Comparison of ENCODE assay signal across 8 cellular contexts in the genomic region with DNA sequence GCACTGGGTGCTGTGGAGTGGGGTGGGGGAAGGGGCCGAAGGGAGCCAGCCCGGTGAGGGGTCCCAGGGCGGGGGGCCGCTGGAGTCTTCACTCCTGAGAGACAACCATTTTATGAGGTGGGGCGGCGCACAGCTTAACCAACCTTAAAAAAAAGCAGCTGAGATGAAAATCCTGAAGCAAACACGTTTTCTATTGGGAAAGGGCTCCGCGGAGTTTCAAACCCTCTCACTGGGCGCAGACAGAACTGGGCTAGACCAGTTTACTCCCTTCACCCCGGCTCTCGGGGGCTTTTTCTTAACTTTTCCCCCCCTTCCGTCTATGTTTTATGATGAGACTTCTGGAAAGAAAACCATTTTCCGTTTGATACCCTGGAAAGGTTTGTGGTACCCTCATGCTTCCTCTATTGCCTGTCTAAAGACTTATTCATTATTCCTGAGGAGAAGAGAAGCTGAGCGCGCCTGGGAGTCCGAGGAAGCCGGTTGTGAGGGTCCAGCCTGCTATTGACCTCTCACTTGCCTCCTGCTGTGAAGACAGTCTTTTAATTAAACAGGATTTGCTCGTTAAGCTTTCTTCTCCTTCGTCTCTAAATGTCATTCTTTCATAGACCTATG. TPM values are rescaled to one million over a fixed set of nuclear protein-coding genes. Genes with fewer than 3 reads are reported as not detected.
DNase-seq lines count a peak whose midpoint lies in the region; ATAC-seq and TF ChIP-seq lines count a peak whose summit lies in the region.

No MANE protein-coding gene starts in this region.

- POLR2A ChIA-PET in activated B cell treated with CpG ODN at 0.5 μM for 24 hours (lab: Charles Lee), result interaction anchor here (0.6 to 4.8 kb wide), 41 partner anchors 9 to 1268 kb away, joined by 3 to 112 read pairs (median 6); a partner anchor contains a TSS

- H3K4me3 ChIP-seq in BLaER1 (peak overlapping the region; percentile 70), HL-60 (replicated peaks; ENCODE audit: insufficient read depth, low read length) (peak overlapping the region; percentile 63), right cardiac atrium (ENCODE audit: low read length) (peak overlapping the region; percentile 84), skeletal muscle tissue (ENCODE audit: low read length in 3 of 3) (peak overlapping the region; percentile 97 to 100 (median 100))

- H3K27ac Mint-ChIP-seq in activated B cell treated with CpG ODN at 0.5 μM for 24 hours, result no peak overlapping the region

- intact Hi-C loops in activated B cell treated with CpG ODN at 0.5 μM for 24 hours (cut with micrococcal nuclease), result loop anchor here (1.0 to 5.0 kb wide), 13 partner anchors 13 to 638 kb away; a partner anchor contains a TSS
- intact Hi-C loops in right cardiac atrium (cut with DNase I), result loop anchor here in 3 of 4 donors (2.0 to 5.0 kb wide), 2 partner anchors 122 to 123 kb away; no protein-coding TSS in a partner anchor

- no peaks in the 10 kb centered on the region for H3K27me3 Mint-ChIP-seq in activated B cell treated with CpG ODN at 0.5 μM for 24 hours

- no peaks in the 10 kb centered on the region for H3K9me3 Mint-ChIP-seq in activated B cell treated with CpG ODN at 0.5 μM for 24 hours

- under 1% methylated on average over 20 of the region's 20 CpGs for WGBS in right cardiac atrium

- CTCF ChIA-PET in activated B cell treated with CpG ODN at 0.5 μM for 24 hours (lab: Charles Lee), result interaction anchor here (0.6 to 4.8 kb wide), 31 partner anchors 8 to 365 kb away, joined by 3 to 241 read pairs (median 6); a partner anchor contains a TSS

- H3K4me1 ChIP-seq in BLaER1, result peaks cover 51% of the 10 kb centered on the region
- H3K4me1 ChIP-seq in right cardiac atrium (ENCODE audit: control insufficient read depth, insufficient read depth, low read length), result no peaks in the 10 kb centered on the region
- peaks cover 14 to 35% (median 31%) of the 10 kb centered on the region in 3 donors for H3K4me1 ChIP-seq in skeletal muscle tissue (ENCODE audit: control insufficient read depth in 3 of 3, insufficient read depth in 3 of 3, low read length in 3 of 3)

- no peaks in the 10 kb centered on the region for H3K9me3 ChIP-seq in BLaER1
- no peaks in the 10 kb centered on the region for H3K9me3 ChIP-seq in right cardiac atrium (ENCODE audit: control insufficient read depth, low read length)
- no peaks in the 10 kb centered on the region for H3K9me3 ChIP-seq in skeletal muscle tissue (ENCODE audit: control insufficient read depth in 3 of 3, low read length in 3 of 3)

- H3K27me3 ChIP-seq in BLaER1 (no peaks in the 10 kb centered on the region), HL-60 (ENCODE audit: insufficient read depth, poor library complexity, severe bottlenecking) (no peaks in the 10 kb centered on the region), right cardiac atrium (ENCODE audit: control insufficient read depth, insufficient read depth) (no peaks in the 10 kb centered on the region), skeletal muscle tissue (ENCODE audit: control insufficient read depth in 3 of 3, insufficient read depth in 3 of 3, low read length in 3 of 3) (no peaks in the 10 kb centered on the region)

- DNase-seq in HL-60 (ENCODE audit: low read depth in 1 of 2, low spot score in 1 of 2) (no peak), activated B cell treated with CpG ODN at 0.5 μM for 24 hours (no peak), right cardiac atrium (no peak), HuH-7 (ENCODE audit: low spot score) (no peak)

- peaks cover under 1% of the 10 kb centered on the region; the same call in 1 of the 2 replicates for H3K36me3 ChIP-seq in BLaER1
- H3K36me3 ChIP-seq in skeletal muscle tissue (ENCODE audit: control insufficient read depth in 3 of 3, insufficient read depth in 3 of 3, low read length in 3 of 3), result no peaks in the 10 kb centered on the region

- H3K4me1 Mint-ChIP-seq in activated B cell treated with CpG ODN at 0.5 μM for 24 hours, result peaks cover 36% of the 10 kb centered on the region

- H3K27ac ChIP-seq in BLaER1, result peak overlapping the region; percentile 88
- peak overlapping the region; percentile 92 for H3K27ac ChIP-seq in HL-60 (replicated peaks)
- peak overlapping the region; percentile 25 for H3K27ac ChIP-seq in right cardiac atrium (ENCODE audit: low read length)
- peak overlapping the region; percentile 90 for H3K27ac ChIP-seq in skeletal muscle tissue (ENCODE audit: low read depth, low read length)

- peaks cover 36% of the 10 kb centered on the region for H4K20me1 ChIP-seq in BLaER1

- H3K4me2 ChIP-seq in BLaER1, result peak overlapping the region; percentile 96

- H3K36me3 Mint-ChIP-seq in activated B cell treated with CpG ODN at 0.5 μM for 24 hours (ENCODE audit: low read depth), result peaks cover 14% of the 10 kb centered on the region

- H3K4me3 Mint-ChIP-seq in activated B cell treated with CpG ODN at 0.5 μM for 24 hours, result no peak overlapping the region

- TF ChIP-seq CTCF in HL-60 (IDR thresholded peaks at IDR 0.05; ENCODE audit: insufficient read depth, low read length) (no peak), activated B cell treated with CpG ODN at 0.5 μM for 24 hours (IDR thresholded peaks at IDR 0.05) (no peak)

- H3K9ac ChIP-seq in BLaER1, result peak overlapping the region; percentile 88
- H3K9ac ChIP-seq in skeletal muscle tissue (ENCODE audit: low read depth in 1 of 3, low read length in 3 of 3), result peak overlapping the region; percentile 88 to 94 (median 91)

- ATAC-seq in activated B cell treated with CpG ODN at 0.5 μM for 24 hours (ENCODE audit: low read depth) (peak; percentile 0), right cardiac atrium (no peak), GM21447 (IDR thresholded peaks at IDR 0.05; ENCODE audit: unreplicated experiment) (no peak), HG03469 (IDR thresholded peaks at IDR 0.05; ENCODE audit: unreplicated experiment) (no peak)

RNA-seq across cellular contexts. Expression of a gene that starts 0.5 kb away (rescaled TPM):
- total RNA-seq in activated B cell treated with CpG ODN at 0.5 μM for 24 hours (80.1 and 95.7 TPM in 2 replicates), right cardiac atrium (10 to 100 TPM; 37.3 to 43.5 (median 38.0) TPM), skeletal muscle tissue (23.0 TPM)
- 18.8 TPM for polyA plus RNA-seq in right cardiac atrium

RNA-seq across cellular contexts. Expression of a gene that starts 10.9 kb away (rescaled TPM):
- total RNA-seq in activated B cell treated with CpG ODN at 0.5 μM for 24 hours (1.9 TPM in 2 replicates), right cardiac atrium (1 to 10 TPM in 1 of 4 donors, under 1 TPM in 2, not detected in 1; 0.43 to 1.1 (median 0.47) TPM), skeletal muscle tissue (2.6 TPM)
- polyA plus RNA-seq in right cardiac atrium, result 0.18 TPM

Comparison
In these comparisons a context has a peak if more than half of its experiments do, and no peak if none do; other contexts are left out.
1. H3K27ac ChIP-seq: peak in every context shown above with its lines; median percentile 92 in HL-60; 90 in skeletal muscle tissue; 88 in BLaER1; 25 in right cardiac atrium.